In the genomic region with DNA sequence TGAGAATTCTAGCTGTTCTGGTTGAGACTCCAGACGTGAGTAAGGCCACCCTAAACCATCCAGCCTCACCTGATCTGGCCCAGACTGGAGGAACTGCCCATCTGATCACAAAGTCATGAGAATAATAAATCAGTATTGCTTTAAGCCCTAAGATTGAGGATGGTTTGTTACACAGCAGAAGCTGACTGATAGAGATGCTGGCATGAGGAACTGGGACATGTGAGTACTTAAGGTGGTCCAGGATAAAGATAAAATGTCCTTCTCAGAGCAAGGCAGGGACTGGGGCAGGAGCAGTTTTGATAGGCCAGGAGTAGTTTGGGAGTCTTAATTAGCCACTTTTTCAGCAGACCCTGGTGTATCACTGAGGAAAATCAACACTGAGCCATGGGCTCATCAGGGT, we compare ENCODE assay signal across 29 cellular contexts. TPM values are rescaled to one million over a fixed set of nuclear protein-coding genes. Genes with fewer than 3 reads are reported as not detected.
"Had no signal": no experiment of that assay in that cellular context is flagged by ENCODE, and none has a peak within 500 bp of the region (broad histone marks: within the 10 kb centered on the region; RNA-seq: fewer than 3 reads in every experiment).

No MANE protein-coding gene starts in this region.

- DNase-seq: activated CD4-positive, alpha-beta memory T cell treated with anti-CD3 and anti-CD28 coated beads, Interleukin-2, amount 10 ng/mL, durations not matched to agents 7 days and 5 days; activated CD4-positive, alpha-beta T cell treated with anti-CD3 and anti-CD28 coated beads for 4 hours; activated CD4-positive, CD25-positive, alpha-beta regulatory T cell; activated gamma-delta T cell treated with Interleukin-2 at 50 U/mL for 16 hours; activated T-cell treated with anti-CD3 and anti-CD28 coated beads for 4 hours; heart right ventricle; islet precursor cell; left cardiac atrium; mesenchymal stem cell; nucleus accumbens; right cardiac atrium; stimulated activated CD4-positive, alpha-beta T cell treated with anti-CD3 and anti-CD28 coated beads, Interleukin-12 subunit alpha, Interleukin-12 subunit beta, amount 100 ng/mL, for 4 hours; stimulated activated CD4-positive, alpha-beta T cell treated with anti-CD3 and anti-CD28 coated beads, Interleukin-4, amount 100 ng/mL, for 4 hours; stimulated activated naive CD8-positive, alpha-beta T cell treated with anti-CD3 and anti-CD28 coated beads, Interleukin-15, amount 100 ng/mL, for 72 hours; T1000; tibial artery had no signal

- H3K9me3 ChIP-seq: tibial artery had no signal

- H3K27ac Mint-ChIP-seq: activated CD4-positive, alpha-beta memory T cell treated with anti-CD3 and anti-CD28 coated beads, Interleukin-2, amount 10 ng/mL, durations not matched to agents 7 days and 5 days; activated T-helper 1 cell treated with anti-CD3 and anti-CD28 coated beads, Interleukin-12 subunit alpha, Interleukin-12 subunit beta, Interleukin-2, Interleukin-4 antibody, amounts not matched to agents 30 ng/mL and 10 ng/mL and 1 ng/mL, durations not matched to agents 14 hours and 24 hours and 36 hours had no signal

- H3K27ac ChIP-seq: heart right ventricle, parathyroid adenoma, tibial artery had no signal

- H3K9ac ChIP-seq: parathyroid adenoma had no signal

- H3K4me3 ChIP-seq: heart right ventricle, tibial artery had no signal

- H3K4me1 ChIP-seq: heart right ventricle, parathyroid adenoma had no signal

- ATAC-seq: heart right ventricle; left cardiac atrium; right cardiac atrium; stimulated activated naive CD8-positive, alpha-beta T cell treated with anti-CD3 and anti-CD28 coated beads, Interleukin-15, amount 100 ng/mL, for 72 hours had no signal

- H3K27me3 Mint-ChIP-seq: activated CD4-positive, alpha-beta memory T cell treated with anti-CD3 and anti-CD28 coated beads, Interleukin-2, amount 10 ng/mL, durations not matched to agents 7 days and 5 days; stimulated activated naive CD8-positive, alpha-beta T cell treated with anti-CD3 and anti-CD28 coated beads, Interleukin-15, amount 100 ng/mL, for 72 hours had no signal

- H3K4me3 Mint-ChIP-seq: activated CD4-positive, alpha-beta memory T cell treated with anti-CD3 and anti-CD28 coated beads, Interleukin-2, amount 10 ng/mL, durations not matched to agents 7 days and 5 days; activated T-helper 1 cell treated with anti-CD3 and anti-CD28 coated beads, Interleukin-12 subunit alpha, Interleukin-12 subunit beta, Interleukin-2, Interleukin-4 antibody, amounts not matched to agents 30 ng/mL and 10 ng/mL and 1 ng/mL, durations not matched to agents 14 hours and 24 hours and 36 hours; stimulated activated naive CD8-positive, alpha-beta T cell treated with anti-CD3 and anti-CD28 coated beads, Interleukin-15, amount 100 ng/mL, for 72 hours had no signal

- H3K9me3 Mint-ChIP-seq: activated CD4-positive, alpha-beta memory T cell treated with anti-CD3 and anti-CD28 coated beads, Interleukin-2, amount 10 ng/mL, durations not matched to agents 7 days and 5 days had no signal

- H3K36me3 ChIP-seq: heart right ventricle, tibial artery had no signal

RNA-seq across cellular contexts. Expression of a gene that starts 6.8 kb away (rescaled TPM):
- total RNA-seq: activated CD4-positive, alpha-beta memory T cell treated with anti-CD3 and anti-CD28 coated beads, Interleukin-2, amount 10 ng/mL, durations not matched to agents 7 days and 5 days; cerebellum; epithelial cell of proximal tubule; fibroblast of villous mesenchyme; heart right ventricle; left cardiac atrium; lower leg skin; mononuclear cell; myocyte; pulmonary artery endothelial cell; right cardiac atrium; skeletal muscle tissue; T-helper 1 cell treated with Interleukin-12 subunit alpha and Interleukin-12 subunit beta and Interleukin-4 antibody, amounts not matched to agents 30 ng/mL and 1 ng/mL, for 36 hours; ureter had no signal
- polyA plus RNA-seq: heart right ventricle, neural cell, right cardiac atrium had no signal

RNA-seq across cellular contexts. Expression of a gene that starts 53.1 kb away (rescaled TPM):
- polyA plus RNA-seq: neural cell had no signal
